ENCODE assay signal across 1 cellular context in the genomic region with DNA sequence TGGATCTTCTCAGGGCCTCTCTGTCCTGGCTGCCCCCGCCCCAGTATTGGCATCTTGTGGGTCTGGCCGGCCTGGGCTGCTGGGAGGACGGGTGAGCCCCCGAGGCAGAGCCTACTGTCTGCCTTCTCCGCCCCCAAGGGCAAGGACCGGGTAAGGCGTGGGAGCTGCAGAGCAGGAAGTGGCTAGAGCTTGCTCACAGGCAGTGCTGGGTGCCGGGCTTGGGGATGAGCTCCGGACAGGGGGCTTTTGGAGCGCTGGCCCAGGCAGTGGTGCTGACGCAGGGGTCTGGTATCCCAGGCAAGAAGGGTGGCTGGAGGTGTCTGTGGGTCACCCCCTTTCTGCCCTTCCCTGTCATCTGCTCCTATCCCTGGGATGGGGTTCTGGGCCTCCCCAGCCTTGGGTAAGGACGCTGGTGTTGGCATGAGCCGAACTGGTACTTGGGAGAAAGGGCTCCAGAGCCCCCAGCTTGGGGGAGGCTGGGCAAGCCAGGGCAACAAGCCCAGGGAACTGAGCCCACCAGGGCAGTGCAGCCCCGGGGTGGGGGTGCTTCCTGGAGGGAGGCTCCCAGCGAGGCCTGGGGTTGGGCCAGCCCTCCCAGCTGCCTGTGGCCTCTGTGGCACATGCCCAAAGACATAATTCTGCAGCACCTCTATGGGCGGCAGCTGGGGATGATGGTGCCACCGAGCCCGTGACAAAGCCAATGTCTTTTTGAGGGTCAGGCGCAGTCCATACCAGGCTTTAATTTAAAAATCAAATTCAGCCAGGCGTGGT.
TF ChIP-seq lines count a peak whose summit lies in the region.

No MANE protein-coding gene starts in this region.

TF ChIP-seq in GM23338, 12 proteins besides CTCF, POLR2A, EP300 and RAD21 (continued from another document):
- TF ChIP-seq, protein P1, sequence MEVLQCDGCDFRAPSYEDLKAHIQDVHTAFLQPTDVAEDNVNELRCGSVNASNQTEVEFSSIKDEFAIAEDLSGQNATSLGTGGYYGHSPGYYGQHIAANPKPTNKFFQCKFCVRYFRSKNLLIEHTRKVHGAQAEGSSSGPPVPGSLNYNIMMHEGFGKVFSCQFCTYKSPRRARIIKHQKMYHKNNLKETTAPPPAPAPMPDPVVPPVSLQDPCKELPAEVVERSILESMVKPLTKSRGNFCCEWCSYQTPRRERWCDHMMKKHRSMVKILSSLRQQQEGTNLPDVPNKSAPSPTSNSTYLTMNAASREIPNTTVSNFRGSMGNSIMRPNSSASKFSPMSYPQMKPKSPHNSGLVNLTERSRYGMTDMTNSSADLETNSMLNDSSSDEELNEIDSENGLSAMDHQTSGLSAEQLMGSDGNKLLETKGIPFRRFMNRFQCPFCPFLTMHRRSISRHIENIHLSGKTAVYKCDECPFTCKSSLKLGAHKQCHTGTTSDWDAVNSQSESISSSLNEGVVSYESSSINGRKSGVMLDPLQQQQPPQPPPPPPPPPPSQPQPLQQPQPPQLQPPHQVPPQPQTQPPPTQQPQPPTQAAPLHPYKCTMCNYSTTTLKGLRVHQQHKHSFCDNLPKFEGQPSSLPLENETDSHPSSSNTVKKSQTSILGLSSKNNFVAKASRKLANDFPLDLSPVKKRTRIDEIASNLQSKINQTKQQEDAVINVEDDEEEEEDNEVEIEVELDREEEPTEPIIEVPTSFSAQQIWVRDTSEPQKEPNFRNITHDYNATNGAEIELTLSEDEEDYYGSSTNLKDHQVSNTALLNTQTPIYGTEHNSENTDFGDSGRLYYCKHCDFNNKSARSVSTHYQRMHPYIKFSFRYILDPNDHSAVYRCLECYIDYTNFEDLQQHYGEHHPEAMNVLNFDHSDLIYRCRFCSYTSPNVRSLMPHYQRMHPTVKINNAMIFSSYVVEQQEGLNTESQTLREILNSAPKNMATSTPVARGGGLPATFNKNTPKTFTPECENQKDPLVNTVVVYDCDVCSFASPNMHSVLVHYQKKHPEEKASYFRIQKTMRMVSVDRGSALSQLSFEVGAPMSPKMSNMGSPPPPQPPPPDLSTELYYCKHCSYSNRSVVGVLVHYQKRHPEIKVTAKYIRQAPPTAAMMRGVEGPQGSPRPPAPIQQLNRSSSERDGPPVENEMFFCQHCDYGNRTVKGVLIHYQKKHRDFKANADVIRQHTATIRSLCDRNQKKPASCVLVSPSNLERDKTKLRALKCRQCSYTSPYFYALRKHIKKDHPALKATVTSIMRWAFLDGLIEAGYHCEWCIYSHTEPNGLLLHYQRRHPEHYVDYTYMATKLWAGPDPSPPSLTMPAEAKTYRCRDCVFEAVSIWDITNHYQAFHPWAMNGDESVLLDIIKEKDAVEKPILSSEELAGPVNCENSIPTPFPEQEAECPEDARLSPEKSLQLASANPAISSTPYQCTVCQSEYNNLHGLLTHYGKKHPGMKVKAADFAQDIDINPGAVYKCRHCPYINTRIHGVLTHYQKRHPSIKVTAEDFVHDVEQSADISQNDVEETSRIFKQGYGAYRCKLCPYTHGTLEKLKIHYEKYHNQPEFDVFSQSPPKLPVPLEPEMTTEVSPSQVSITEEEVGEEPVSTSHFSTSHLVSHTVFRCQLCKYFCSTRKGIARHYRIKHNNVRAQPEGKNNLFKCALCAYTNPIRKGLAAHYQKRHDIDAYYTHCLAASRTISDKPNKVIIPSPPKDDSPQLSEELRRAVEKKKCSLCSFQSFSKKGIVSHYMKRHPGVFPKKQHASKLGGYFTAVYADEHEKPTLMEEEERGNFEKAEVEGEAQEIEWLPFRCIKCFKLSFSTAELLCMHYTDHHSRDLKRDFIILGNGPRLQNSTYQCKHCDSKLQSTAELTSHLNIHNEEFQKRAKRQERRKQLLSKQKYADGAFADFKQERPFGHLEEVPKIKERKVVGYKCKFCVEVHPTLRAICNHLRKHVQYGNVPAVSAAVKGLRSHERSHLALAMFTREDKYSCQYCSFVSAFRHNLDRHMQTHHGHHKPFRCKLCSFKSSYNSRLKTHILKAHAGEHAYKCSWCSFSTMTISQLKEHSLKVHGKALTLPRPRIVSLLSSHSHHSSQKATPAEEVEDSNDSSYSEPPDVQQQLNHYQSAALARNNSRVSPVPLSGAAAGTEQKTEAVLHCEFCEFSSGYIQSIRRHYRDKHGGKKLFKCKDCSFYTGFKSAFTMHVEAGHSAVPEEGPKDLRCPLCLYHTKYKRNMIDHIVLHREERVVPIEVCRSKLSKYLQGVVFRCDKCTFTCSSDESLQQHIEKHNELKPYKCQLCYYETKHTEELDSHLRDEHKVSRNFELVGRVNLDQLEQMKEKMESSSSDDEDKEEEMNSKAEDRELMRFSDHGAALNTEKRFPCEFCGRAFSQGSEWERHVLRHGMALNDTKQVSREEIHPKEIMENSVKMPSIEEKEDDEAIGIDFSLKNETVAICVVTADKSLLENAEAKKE (CRISPR knock-in tag; IDR thresholded peaks at IDR 0.05), result no peak
- no peak for TF ChIP-seq POLR2AphosphoS5 (IDR thresholded peaks at IDR 0.05; ENCODE audit: low read depth)
- no peak for TF ChIP-seq STAT1 (IDR thresholded peaks at IDR 0.05; ENCODE audit: unreplicated experiment)
- TF ChIP-seq, protein P2, sequence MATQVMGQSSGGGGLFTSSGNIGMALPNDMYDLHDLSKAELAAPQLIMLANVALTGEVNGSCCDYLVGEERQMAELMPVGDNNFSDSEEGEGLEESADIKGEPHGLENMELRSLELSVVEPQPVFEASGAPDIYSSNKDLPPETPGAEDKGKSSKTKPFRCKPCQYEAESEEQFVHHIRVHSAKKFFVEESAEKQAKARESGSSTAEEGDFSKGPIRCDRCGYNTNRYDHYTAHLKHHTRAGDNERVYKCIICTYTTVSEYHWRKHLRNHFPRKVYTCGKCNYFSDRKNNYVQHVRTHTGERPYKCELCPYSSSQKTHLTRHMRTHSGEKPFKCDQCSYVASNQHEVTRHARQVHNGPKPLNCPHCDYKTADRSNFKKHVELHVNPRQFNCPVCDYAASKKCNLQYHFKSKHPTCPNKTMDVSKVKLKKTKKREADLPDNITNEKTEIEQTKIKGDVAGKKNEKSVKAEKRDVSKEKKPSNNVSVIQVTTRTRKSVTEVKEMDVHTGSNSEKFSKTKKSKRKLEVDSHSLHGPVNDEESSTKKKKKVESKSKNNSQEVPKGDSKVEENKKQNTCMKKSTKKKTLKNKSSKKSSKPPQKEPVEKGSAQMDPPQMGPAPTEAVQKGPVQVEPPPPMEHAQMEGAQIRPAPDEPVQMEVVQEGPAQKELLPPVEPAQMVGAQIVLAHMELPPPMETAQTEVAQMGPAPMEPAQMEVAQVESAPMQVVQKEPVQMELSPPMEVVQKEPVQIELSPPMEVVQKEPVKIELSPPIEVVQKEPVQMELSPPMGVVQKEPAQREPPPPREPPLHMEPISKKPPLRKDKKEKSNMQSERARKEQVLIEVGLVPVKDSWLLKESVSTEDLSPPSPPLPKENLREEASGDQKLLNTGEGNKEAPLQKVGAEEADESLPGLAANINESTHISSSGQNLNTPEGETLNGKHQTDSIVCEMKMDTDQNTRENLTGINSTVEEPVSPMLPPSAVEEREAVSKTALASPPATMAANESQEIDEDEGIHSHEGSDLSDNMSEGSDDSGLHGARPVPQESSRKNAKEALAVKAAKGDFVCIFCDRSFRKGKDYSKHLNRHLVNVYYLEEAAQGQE (IDR thresholded peaks at IDR 0.05; ENCODE audit: unreplicated experiment), result no peak
- no peak for TF ChIP-seq ZNF331 (CRISPR knock-in tag; IDR thresholded peaks at IDR 0.05; ENCODE audit: low read depth)
- TF ChIP-seq, protein P3, sequence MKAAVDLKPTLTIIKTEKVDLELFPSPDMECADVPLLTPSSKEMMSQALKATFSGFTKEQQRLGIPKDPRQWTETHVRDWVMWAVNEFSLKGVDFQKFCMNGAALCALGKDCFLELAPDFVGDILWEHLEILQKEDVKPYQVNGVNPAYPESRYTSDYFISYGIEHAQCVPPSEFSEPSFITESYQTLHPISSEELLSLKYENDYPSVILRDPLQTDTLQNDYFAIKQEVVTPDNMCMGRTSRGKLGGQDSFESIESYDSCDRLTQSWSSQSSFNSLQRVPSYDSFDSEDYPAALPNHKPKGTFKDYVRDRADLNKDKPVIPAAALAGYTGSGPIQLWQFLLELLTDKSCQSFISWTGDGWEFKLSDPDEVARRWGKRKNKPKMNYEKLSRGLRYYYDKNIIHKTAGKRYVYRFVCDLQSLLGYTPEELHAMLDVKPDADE (IDR thresholded peaks at IDR 0.05), result no peak
- no peak for TF ChIP-seq NANOG (IDR thresholded peaks at IDR 0.05; ENCODE audit: borderline replicate concordance)
- TF ChIP-seq CREB1 (CRISPR knock-in tag; IDR thresholded peaks at IDR 0.05; ENCODE audit: low read depth), result no peak
- no peak for TF ChIP-seq JUNB (IDR thresholded peaks at IDR 0.05; ENCODE audit: unreplicated experiment)
